ENCODE assay signal across 22 cellular contexts in the genomic region with DNA sequence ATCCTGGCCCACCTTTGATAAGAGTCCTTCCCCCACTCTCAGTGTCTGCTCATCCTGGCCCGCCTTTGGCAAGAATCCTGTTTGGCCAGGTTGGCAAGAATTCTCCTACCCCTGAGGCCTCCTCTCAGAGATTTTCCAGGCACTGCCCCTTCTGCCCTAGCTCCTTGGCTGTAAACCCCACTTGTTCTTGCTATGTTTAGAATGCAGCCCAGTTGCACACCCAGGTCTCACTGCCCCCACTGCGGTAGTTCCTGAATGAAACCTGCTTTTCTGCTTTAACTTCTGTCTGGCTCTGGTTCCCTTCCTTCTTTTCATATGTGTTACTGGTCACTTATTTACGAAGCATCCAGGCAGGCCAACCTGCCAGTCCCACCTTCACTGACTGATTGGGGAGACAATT.
"Had no signal": no experiment of that assay in that cellular context is flagged by ENCODE, and none has a peak within 500 bp of the region (broad histone marks: within the 10 kb centered on the region; RNA-seq: fewer than 3 reads in every experiment).

No MANE protein-coding gene starts in this region.

- H3K4me1 Mint-ChIP-seq: memory B cell; nephron progenitor cell; stimulated activated naive B cell treated with anti-CD40 and anti-IgM and Interleukin-4, amounts not matched to agents 10 μg/mL and 1 μg/mL and 100 μg/mL, for 72 hours; stimulated activated naive CD8-positive, alpha-beta T cell treated with anti-CD3 and anti-CD28 coated beads, Interleukin-15, amount 100 ng/mL, for 72 hours had no signal

- H3K27me3 ChIP-seq: gastrocnemius medialis, ovary, right lobe of liver, thyroid gland, upper lobe of left lung had no signal

- H3K9me3 Mint-ChIP-seq: nephron progenitor cell; stimulated activated naive B cell treated with anti-CD40 and anti-IgM and Interleukin-4, amounts not matched to agents 10 μg/mL and 1 μg/mL and 100 μg/mL, for 72 hours had no signal

- H3K36me3 ChIP-seq: gastrocnemius medialis, ovary, right lobe of liver, thyroid gland, upper lobe of left lung had no signal

- H3K4me1 ChIP-seq: gastrocnemius medialis, right lobe of liver, thyroid gland, upper lobe of left lung had no signal

- H3K27ac Mint-ChIP-seq: memory B cell; naive thymus-derived CD8-positive, alpha-beta T cell; nephron progenitor cell; progenitor cell of endocrine pancreas; stimulated activated naive B cell treated with anti-CD40 and anti-IgM and Interleukin-4, amounts not matched to agents 10 μg/mL and 1 μg/mL and 100 μg/mL, for 72 hours had no signal

- DNase-seq: central memory CD4-positive, alpha-beta T cell; dorsolateral prefrontal cortex; effector CD4-positive, alpha-beta T cell; foreskin fibroblast; gastrocnemius medialis; left colon; naive thymus-derived CD8-positive, alpha-beta T cell; nephron progenitor cell; ovary; right lobe of liver; small intestine; stimulated activated CD4-positive, alpha-beta T cell treated with anti-CD3 and anti-CD28 coated beads, Interleukin-15, amount 100 ng/mL, for 24 hours; stimulated activated CD4-positive, alpha-beta T cell treated with anti-CD3 and anti-CD28 coated beads, Interleukin-2, amount 100 ng/mL, for 48 hours; stimulated activated naive B cell treated with anti-CD40 and anti-IgM and Interleukin-4, amounts not matched to agents 10 μg/mL and 1 μg/mL and 100 μg/mL, for 72 hours; stimulated activated naive CD8-positive, alpha-beta T cell treated with anti-CD3 and anti-CD28 coated beads, Interleukin-15, amount 100 ng/mL, for 72 hours; thyroid gland; upper lobe of left lung had no signal

- ATAC-seq: esophagus mucosa; gastrocnemius medialis; left colon; naive thymus-derived CD8-positive, alpha-beta T cell; right lobe of liver; stimulated activated naive B cell treated with anti-CD40 and anti-IgM and Interleukin-4, amounts not matched to agents 10 μg/mL and 1 μg/mL and 100 μg/mL, for 72 hours; stimulated activated naive CD8-positive, alpha-beta T cell treated with anti-CD3 and anti-CD28 coated beads, Interleukin-15, amount 100 ng/mL, for 72 hours had no signal

- H3K27ac ChIP-seq: epithelial cell of prostate, gastrocnemius medialis, ovary, right lobe of liver, thyroid gland, upper lobe of left lung had no signal

- H3K36me3 Mint-ChIP-seq: memory B cell; naive thymus-derived CD8-positive, alpha-beta T cell; stimulated activated naive B cell treated with anti-CD40 and anti-IgM and Interleukin-4, amounts not matched to agents 10 μg/mL and 1 μg/mL and 100 μg/mL, for 72 hours had no signal

- H3K27me3 Mint-ChIP-seq: memory B cell; stimulated activated naive B cell treated with anti-CD40 and anti-IgM and Interleukin-4, amounts not matched to agents 10 μg/mL and 1 μg/mL and 100 μg/mL, for 72 hours had no signal

- H3K9me3 ChIP-seq: gastrocnemius medialis, ovary, right lobe of liver, thyroid gland, upper lobe of left lung had no signal

- H3K4me3 ChIP-seq: gastrocnemius medialis, lung, ovary, right lobe of liver, thyroid gland, upper lobe of left lung had no signal

- H3K4me3 Mint-ChIP-seq: memory B cell; naive thymus-derived CD8-positive, alpha-beta T cell; nephron progenitor cell; stimulated activated naive B cell treated with anti-CD40 and anti-IgM and Interleukin-4, amounts not matched to agents 10 μg/mL and 1 μg/mL and 100 μg/mL, for 72 hours; stimulated activated naive CD8-positive, alpha-beta T cell treated with anti-CD3 and anti-CD28 coated beads, Interleukin-15, amount 100 ng/mL, for 72 hours had no signal
